Comparison of ENCODE assay signal across 1 cellular context in genomic region chr5:180290568-180291233, GRCh38.
TF ChIP-seq lines count a peak whose summit lies in the region.

No MANE protein-coding gene starts in this region.

TF ChIP-seq in HepG2, 621 proteins besides CTCF, POLR2A, EP300 and RAD21 (continued from another document):
- TF ChIP-seq ZFP82 (CRISPR knock-in tag; IDR thresholded peaks at IDR 0.05; ENCODE audit: borderline replicate concordance), result 0 out of 2 replicates have a peak, but pooled peaks have one; percentile 32
